Comparison of ENCODE assay signal across 24 cellular contexts in the genomic region with DNA sequence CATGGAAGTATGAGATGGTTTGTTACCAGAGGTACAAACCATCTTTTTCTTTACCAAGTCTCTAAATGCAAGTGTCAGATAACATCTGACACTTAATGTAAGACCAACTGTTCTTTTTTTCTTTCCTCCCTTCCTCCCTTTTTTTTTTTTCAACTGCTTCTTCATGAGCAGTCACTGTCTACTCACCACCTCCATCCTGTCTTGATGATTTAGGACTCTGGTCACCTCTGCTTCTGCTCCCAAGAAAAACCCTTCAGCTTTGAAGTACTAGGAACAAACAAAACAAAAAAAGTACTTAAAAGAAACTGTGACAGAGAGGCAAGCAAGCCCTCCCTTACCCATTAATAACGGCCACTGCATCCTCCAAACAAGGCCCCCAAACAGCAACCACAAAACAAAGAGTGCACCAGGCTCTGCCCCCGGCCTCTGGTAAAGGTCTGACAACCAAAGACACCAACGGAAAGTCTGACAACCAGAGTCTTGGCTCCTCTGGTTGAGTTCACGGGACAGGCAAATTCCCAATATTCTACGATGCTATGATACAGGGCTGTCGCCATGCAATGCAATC.
A peak's percentile ranks its signal among the peaks of the same experiment; 100 is the strongest.
DNase-seq lines count a peak whose midpoint lies in the region; ATAC-seq and TF ChIP-seq lines count a peak whose summit lies in the region.
"Had no signal": no experiment of that assay in that cellular context is flagged by ENCODE, and none has a peak within 500 bp of the region (broad histone marks: within the 10 kb centered on the region; RNA-seq: fewer than 3 reads in every experiment).

No MANE protein-coding gene starts in this region.

- POLR2A ChIA-PET in Panc1 (lab: Charles Lee): interaction anchor here (1.0 kb wide), 1 partner anchor 12 kb away, joined by 4 read pairs; no protein-coding TSS in a partner anchor

- H3K27ac ChIP-seq in Panc1 (ENCODE audit: low read length) (peak overlapping the region; percentile 84), endodermal cell (ENCODE audit: low read depth, low read length) (peak overlapping the region; percentile 61)
- H3K27ac ChIP-seq: ascending aorta, dorsolateral prefrontal cortex, skin epidermis, testis had no signal

- no peak for TF ChIP-seq POLR2A in erythroblast (IDR thresholded peaks at IDR 0.05; ENCODE audit: low read length)

- CTCF ChIA-PET in Panc1 (lab: Charles Lee): interaction anchor here (1.0 kb wide), 1 partner anchor 114 kb away, joined by 3 read pairs; no protein-coding TSS in a partner anchor

- H3K27me3 Mint-ChIP-seq in activated naive CD8-positive, alpha-beta T cell: no peaks in the 10 kb centered on the region
- no peaks in the 10 kb centered on the region for H3K27me3 Mint-ChIP-seq in activated naive CD8-positive, alpha-beta T cell treated with anti-CD3 and anti-CD28 coated beads, Interleukin-2, amount 50 U/mL, for 24 hours
- H3K27me3 Mint-ChIP-seq in endodermal cell (ENCODE audit: insufficient read depth): no peaks in the 10 kb centered on the region
- H3K27me3 Mint-ChIP-seq in activated T-helper 17 cell treated with anti-CD3 and anti-CD28 coated beads, Interleukin-2, amount 50 U/mL, for 72 hours: no peaks in the 10 kb centered on the region

- peaks cover 23% of the 10 kb centered on the region for H3K4me1 Mint-ChIP-seq in activated naive CD8-positive, alpha-beta T cell (ENCODE audit: low read depth)
- H3K4me1 Mint-ChIP-seq in activated naive CD8-positive, alpha-beta T cell treated with anti-CD3 and anti-CD28 coated beads, Interleukin-2, amount 50 U/mL, for 24 hours: peaks cover 16% of the 10 kb centered on the region
- peaks cover 9% of the 10 kb centered on the region for H3K4me1 Mint-ChIP-seq in endodermal cell
- H3K4me1 Mint-ChIP-seq in stimulated activated effector memory CD8-positive, alpha-beta T cell treated with anti-CD3 and anti-CD28 coated beads, Interleukin-12 subunit alpha, Interleukin-12 subunit beta, amount 100 ng/mL, for 72 hours: peaks cover 16% of the 10 kb centered on the region
- peaks cover 9% of the 10 kb centered on the region for H3K4me1 Mint-ChIP-seq in activated T-helper 17 cell treated with anti-CD3 and anti-CD28 coated beads, Interleukin-2, amount 50 U/mL, for 72 hours
- H3K4me1 Mint-ChIP-seq: CD14-positive monocyte had no signal

- 71 to 82% methylated on average over 1 to 6 of the region's 6 CpGs for WGBS in endodermal cell (ENCODE audit: insufficient coverage in 1 of 2, insufficient read length in 1 of 2), 2 experiments

- no peak for DNase-seq in activated naive CD8-positive, alpha-beta T cell treated with anti-CD3 and anti-CD28 coated beads, Interleukin-2, amount 50 U/mL, for 24 hours
- DNase-seq in Panc1 (ENCODE audit: low read depth, low spot score) (no peak), endodermal cell (no peak), NCI-H526 treated with DMSO at 0.1 percent for 48 hours (lab: John Stamatoyannopoulos, UW) (no peak), erythroblast (lab: John Stamatoyannopoulos, UW) (no peak)
- DNase-seq in stimulated activated effector memory CD8-positive, alpha-beta T cell treated with anti-CD3 and anti-CD28 coated beads, Interleukin-12 subunit alpha, Interleukin-12 subunit beta, amount 100 ng/mL, for 72 hours (ENCODE audit: low spot score in 2 of 2): no peak
- DNase-seq: activated CD4-positive, alpha-beta T cell treated with anti-CD3 and anti-CD28 coated beads, Interleukin-2, amount 50 U/mL, for 1 hour; activated naive CD4-positive, alpha-beta T cell treated with anti-CD3 and anti-CD28 coated beads for 36 hours; central memory CD4-positive, alpha-beta T cell; foreskin melanocyte; KBM-7; midbrain; MV-4-11; NCI-H82; PC-3; SHP77 treated with DMSO at 0.1 percent for 48 hours; stimulated activated naive B cell treated with anti-CD40 and anti-IgM and Interleukin-4, amounts not matched to agents 10 μg/mL and 1 μg/mL and 100 μg/mL, for 72 hours; testis had no signal

- peaks cover 22% of the 10 kb centered on the region for H3K9me3 Mint-ChIP-seq in activated naive CD8-positive, alpha-beta T cell (ENCODE audit: low read depth)
- peaks cover 24% of the 10 kb centered on the region for H3K9me3 Mint-ChIP-seq in activated naive CD8-positive, alpha-beta T cell treated with anti-CD3 and anti-CD28 coated beads, Interleukin-2, amount 50 U/mL, for 24 hours
- H3K9me3 Mint-ChIP-seq in endodermal cell: peaks cover 22% of the 10 kb centered on the region
- peaks cover 9% of the 10 kb centered on the region for H3K9me3 Mint-ChIP-seq in stimulated activated effector memory CD8-positive, alpha-beta T cell treated with anti-CD3 and anti-CD28 coated beads, Interleukin-12 subunit alpha, Interleukin-12 subunit beta, amount 100 ng/mL, for 72 hours
- peaks cover 10% of the 10 kb centered on the region for H3K9me3 Mint-ChIP-seq in activated T-helper 17 cell treated with anti-CD3 and anti-CD28 coated beads, Interleukin-2, amount 50 U/mL, for 72 hours

- no peak for ATAC-seq in activated naive CD8-positive, alpha-beta T cell treated with anti-CD3 and anti-CD28 coated beads, Interleukin-2, amount 50 U/mL, for 24 hours
- peak; percentile 24; the same call in 1 of the 2 replicates for ATAC-seq in Panc1
- no peak for ATAC-seq in stimulated activated effector memory CD8-positive, alpha-beta T cell treated with anti-CD3 and anti-CD28 coated beads, Interleukin-12 subunit alpha, Interleukin-12 subunit beta, amount 100 ng/mL, for 72 hours
- ATAC-seq in activated T-helper 17 cell treated with anti-CD3 and anti-CD28 coated beads, Interleukin-2, amount 50 U/mL, for 72 hours (replicated peaks): no peak
- ATAC-seq: PC-3 had no signal

- H3K27me3 ChIP-seq in Panc1 (ENCODE audit: control insufficient read depth, insufficient read depth, low read length): no peaks in the 10 kb centered on the region
- H3K27me3 ChIP-seq in endodermal cell (ENCODE audit: control insufficient read depth, insufficient read depth, low read length, poor library complexity, severe bottlenecking): no peaks in the 10 kb centered on the region
- H3K27me3 ChIP-seq: ascending aorta, dorsolateral prefrontal cortex, testis had no signal

- no TSS peak for BruUV-seq in Panc1 (replicated peaks; lab: Mats Ljungman, UMichigan)

- H3K27ac Mint-ChIP-seq in activated naive CD8-positive, alpha-beta T cell: peak overlapping the region; percentile 46
- no peak overlapping the region for H3K27ac Mint-ChIP-seq in activated naive CD8-positive, alpha-beta T cell treated with anti-CD3 and anti-CD28 coated beads, Interleukin-2, amount 50 U/mL, for 24 hours
- H3K27ac Mint-ChIP-seq in endodermal cell: no peak overlapping the region
- H3K27ac Mint-ChIP-seq in stimulated activated effector memory CD8-positive, alpha-beta T cell treated with anti-CD3 and anti-CD28 coated beads, Interleukin-12 subunit alpha, Interleukin-12 subunit beta, amount 100 ng/mL, for 72 hours: peak overlapping the region; percentile 86
- H3K27ac Mint-ChIP-seq in activated T-helper 17 cell treated with anti-CD3 and anti-CD28 coated beads, Interleukin-2, amount 50 U/mL, for 72 hours: no peak overlapping the region
- H3K27ac Mint-ChIP-seq: activated naive CD4-positive, alpha-beta T cell treated with anti-CD3 and anti-CD28 coated beads for 36 hours; CD14-positive monocyte; stimulated activated naive B cell treated with anti-CD40 and anti-IgM and Interleukin-4, amounts not matched to agents 10 μg/mL and 1 μg/mL and 100 μg/mL, for 72 hours had no signal

- H3K4me3 Mint-ChIP-seq in activated naive CD8-positive, alpha-beta T cell: no peak overlapping the region
- no peak overlapping the region for H3K4me3 Mint-ChIP-seq in activated naive CD8-positive, alpha-beta T cell treated with anti-CD3 and anti-CD28 coated beads, Interleukin-2, amount 50 U/mL, for 24 hours
- H3K4me3 Mint-ChIP-seq in endodermal cell: no peak overlapping the region
- no peak overlapping the region for H3K4me3 Mint-ChIP-seq in stimulated activated effector memory CD8-positive, alpha-beta T cell treated with anti-CD3 and anti-CD28 coated beads, Interleukin-12 subunit alpha, Interleukin-12 subunit beta, amount 100 ng/mL, for 72 hours
- no peak overlapping the region for H3K4me3 Mint-ChIP-seq in activated T-helper 17 cell treated with anti-CD3 and anti-CD28 coated beads, Interleukin-2, amount 50 U/mL, for 72 hours
- H3K4me3 Mint-ChIP-seq: activated naive CD4-positive, alpha-beta T cell treated with anti-CD3 and anti-CD28 coated beads for 36 hours; CD14-positive monocyte; stimulated activated naive B cell treated with anti-CD40 and anti-IgM and Interleukin-4, amounts not matched to agents 10 μg/mL and 1 μg/mL and 100 μg/mL, for 72 hours had no signal

- H3K4me1 ChIP-seq in Panc1 (ENCODE audit: control insufficient read depth, insufficient read depth, low read length) (peaks cover 29% of the 10 kb centered on the region), endodermal cell (ENCODE audit: control insufficient read depth, insufficient read depth, low read length) (no peaks in the 10 kb centered on the region)
- H3K4me1 ChIP-seq: ascending aorta, testis had no signal

- intact Hi-C loops in Panc1 (cut with micrococcal nuclease; ENCODE audit: unreplicated experiment): no loop called here

- TF ChIP-seq CTCF in Panc1 (IDR thresholded peaks at IDR 0.05): no peak
- no peak for TF ChIP-seq CTCF in endodermal cell (conservative IDR thresholded peaks at IDR 0.05)

- in situ Hi-C loops in Panc1 (cut with HindIII; ENCODE audit: low pct_unique_long_range_greater_than_20kb, low sequenced_read_pairs): no loop called here

- H3K9ac ChIP-seq in endodermal cell (ENCODE audit: extremely low read depth, low read length, poor library complexity, severe bottlenecking): no peak overlapping the region

- peaks cover 17% of the 10 kb centered on the region; the same call in 1 of the 2 replicates for H3K9me3 ChIP-seq in Panc1 (ENCODE audit: control insufficient read depth, insufficient read depth, low read depth, low read length)
- H3K9me3 ChIP-seq in endodermal cell (ENCODE audit: control insufficient read depth, low read length): peaks cover 15% of the 10 kb centered on the region
- H3K9me3 ChIP-seq: ascending aorta, testis had no signal

- no peaks in the 10 kb centered on the region for H3K36me3 ChIP-seq in Panc1 (ENCODE audit: control insufficient read depth, insufficient read depth, low read length)
- no peaks in the 10 kb centered on the region for H3K36me3 ChIP-seq in endodermal cell (ENCODE audit: control insufficient read depth, insufficient read depth, low read length)
- H3K36me3 ChIP-seq: ascending aorta had no signal

- H3K4me3 ChIP-seq in Panc1 (ENCODE audit: low read depth in 2 of 2, low read length in 2 of 2) (peak overlapping the region in 1 of 2 experiments; percentile 29; a peak in 1 of 4 replicates), endodermal cell (ENCODE audit: low read length) (no peak overlapping the region)
- H3K4me3 ChIP-seq: ascending aorta, dorsolateral prefrontal cortex, skin epidermis, testis had no signal

- H3K36me3 Mint-ChIP-seq in activated naive CD8-positive, alpha-beta T cell: peaks cover 9% of the 10 kb centered on the region
- no peaks in the 10 kb centered on the region for H3K36me3 Mint-ChIP-seq in activated naive CD8-positive, alpha-beta T cell treated with anti-CD3 and anti-CD28 coated beads, Interleukin-2, amount 50 U/mL, for 24 hours (ENCODE audit: low read depth)
- no peaks in the 10 kb centered on the region for H3K36me3 Mint-ChIP-seq in endodermal cell (ENCODE audit: low read depth)
- no peaks in the 10 kb centered on the region for H3K36me3 Mint-ChIP-seq in stimulated activated effector memory CD8-positive, alpha-beta T cell treated with anti-CD3 and anti-CD28 coated beads, Interleukin-12 subunit alpha, Interleukin-12 subunit beta, amount 100 ng/mL, for 72 hours
- no peaks in the 10 kb centered on the region for H3K36me3 Mint-ChIP-seq in activated T-helper 17 cell treated with anti-CD3 and anti-CD28 coated beads, Interleukin-2, amount 50 U/mL, for 72 hours (ENCODE audit: low read depth)
- H3K36me3 Mint-ChIP-seq: CD14-positive monocyte had no signal

Comparison
In these comparisons a context has a peak if more than half of its experiments do, and no peak if none do; other contexts are left out.
1. H3K27ac Mint-ChIP-seq: peak in activated naive CD8-positive, alpha-beta T cell (single experiment) and stimulated activated effector memory CD8-positive, alpha-beta T cell treated with anti-CD3 and anti-CD28 coated beads, Interleukin-12 subunit alpha, Interleukin-12 subunit beta, amount 100 ng/mL, for 72 hours (single experiment); none in activated naive CD8-positive, alpha-beta T cell treated with anti-CD3 and anti-CD28 coated beads, Interleukin-2, amount 50 U/mL, for 24 hours (single experiment), endodermal cell (single experiment) and activated T-helper 17 cell treated with anti-CD3 and anti-CD28 coated beads, Interleukin-2, amount 50 U/mL, for 72 hours (single experiment).